21 cellular contexts compared by ENCODE assay signal in the genomic region with DNA sequence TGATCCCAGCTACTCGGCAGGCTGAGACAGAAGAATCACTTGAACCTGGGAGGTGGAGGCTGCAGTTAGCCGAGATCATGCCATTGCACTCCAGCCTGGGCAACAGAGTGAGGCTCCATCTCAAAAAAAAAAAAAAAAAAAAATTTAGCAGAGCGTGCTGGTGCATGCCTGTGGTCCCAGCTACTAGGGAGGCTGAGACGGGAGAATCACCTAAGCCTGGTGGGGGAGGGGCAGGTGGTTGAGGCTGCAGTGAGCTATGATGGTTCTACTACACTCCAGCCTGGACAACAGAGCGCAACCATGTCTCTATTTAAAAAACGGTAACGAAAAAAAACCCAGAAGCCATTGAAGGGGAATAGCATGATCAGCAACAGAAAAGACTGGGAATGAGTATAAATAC.
"Had no signal": no experiment of that assay in that cellular context is flagged by ENCODE, and none has a peak within 500 bp of the region (broad histone marks: within the 10 kb centered on the region; RNA-seq: fewer than 3 reads in every experiment).

No MANE protein-coding gene starts in this region.

- H2AFZ ChIP-seq: hepatocyte had no signal

- H3K9me3 Mint-ChIP-seq: immature natural killer cell had no signal

- H3K4me3 Mint-ChIP-seq: immature natural killer cell had no signal

- H3K4me2 ChIP-seq: hepatocyte had no signal

- H3K79me2 ChIP-seq: hepatocyte had no signal

- H3K27me3 ChIP-seq: dorsolateral prefrontal cortex, esophagus muscularis mucosa, foreskin keratinocyte, gastroesophageal sphincter, heart left ventricle, hepatocyte, left lung had no signal

- H3K4me3 ChIP-seq: coronary artery, dorsolateral prefrontal cortex, esophagus muscularis mucosa, gastroesophageal sphincter, heart left ventricle, hepatocyte, left lung, lower lobe of right lung had no signal

- H3K27ac ChIP-seq: coronary artery, dorsolateral prefrontal cortex, esophagus muscularis mucosa, foreskin keratinocyte, gastroesophageal sphincter, heart left ventricle, hepatocyte, left lung, lower lobe of right lung had no signal

- H3K4me1 ChIP-seq: esophagus muscularis mucosa, foreskin keratinocyte, gastroesophageal sphincter, heart left ventricle, left lung, lower lobe of right lung had no signal

- FAIRE-seq: endothelial cell of umbilical vein, frontal cortex, keratinocyte had no signal

- H3K27ac Mint-ChIP-seq: immature natural killer cell had no signal

- H3K9me3 ChIP-seq: esophagus muscularis mucosa, gastroesophageal sphincter, heart left ventricle, left lung, lower lobe of right lung had no signal

- ATAC-seq: foreskin keratinocyte, gastroesophageal sphincter, heart left ventricle, left cardiac atrium, left lung, left ventricle myocardium superior, lower lobe of right lung had no signal

- H3K36me3 ChIP-seq: left lung, lower lobe of right lung had no signal

- DNase-seq: dermis blood vessel endothelial cell; dorsolateral prefrontal cortex; effector CD4-positive, alpha-beta T cell; effector memory CD4-positive, alpha-beta T cell; foreskin keratinocyte; heart left ventricle; hypothalamus; immature natural killer cell; left cardiac atrium; left lung; left ventricle myocardium superior; lower lobe of right lung; mesenchymal stem cell; midbrain had no signal
